33 cellular contexts compared by ENCODE assay signal in genomic region chr6:87873556-87873955, GRCh38.
"Had no signal": no experiment of that assay in that cellular context is flagged by ENCODE, and none has a peak within 500 bp of the region (broad histone marks: within the 10 kb centered on the region; RNA-seq: fewer than 3 reads in every experiment).

No MANE protein-coding gene starts in this region.

- H3K27ac ChIP-seq: adrenal gland, body of pancreas, brain microvascular endothelial cell, breast epithelium, cardiac muscle cell, VCaP had no signal

- DNase-seq: activated B cell treated with CpG ODN at 0.5 μM for 24 hours; activated CD4-positive, alpha-beta memory T cell treated with anti-CD3 and anti-CD28 coated beads for 36 hours; activated CD4-positive, alpha-beta T cell treated with anti-CD3 and anti-CD28 coated beads for 4 hours; activated CD4-positive, alpha-beta T cell treated with anti-CD3 and anti-CD28 coated beads, Interleukin-2, amount 10 ng/mL, durations not matched to agents 24 days and 14 days; activated CD4-positive, alpha-beta T cell treated with anti-CD3 and anti-CD28 coated beads, Interleukin-2, amount 50 U/mL, for 1 hour; activated CD4-positive, alpha-beta T cell treated with anti-CD3 and anti-CD28 coated beads, Interleukin-2, amount 50 U/mL, for 4 hours; activated CD4-positive, CD25-positive, alpha-beta regulatory T cell treated with anti-CD3 and anti-CD28 coated beads, Interleukin-2, amount 50 U/mL, for 72 hours; activated CD8-positive, alpha-beta memory T cell treated with anti-CD3 and anti-CD28 coated beads, Interleukin-2, amount 50 U/mL, for 4 hours; activated CD8-positive, alpha-beta T cell treated with anti-CD3 and anti-CD28 coated beads for 36 hours; activated effector memory CD4-positive, alpha-beta T cell treated with anti-CD3 and anti-CD28 coated beads, Interleukin-2, amount 50 U/mL, for 16 hours; activated gamma-delta T cell treated with Interleukin-2 at 50 U/mL for 16 hours; activated naive CD4-positive, alpha-beta T cell; activated naive CD4-positive, alpha-beta T cell treated with anti-CD3 and anti-CD28 coated beads for 36 hours; activated naive CD4-positive, alpha-beta T cell treated with anti-CD3 and anti-CD28 coated beads, Interleukin-2, amount 50 U/mL, for 16 hours; activated naive CD8-positive, alpha-beta T cell treated with anti-CD3 and anti-CD28 coated beads for 36 hours; activated T-cell treated with anti-CD3 and anti-CD28 coated beads for 4 hours; activated T-cell treated with anti-CD3 and anti-CD28 coated beads, Interleukin-2, amount 50 U/mL, for 1 hour; activated T-cell treated with anti-CD3 and anti-CD28 coated beads, Interleukin-2, amount 50 U/mL, for 4 hours; activated T-cell treated with anti-CD3 and anti-CD28 coated beads, Interleukin-2, amount 50 U/mL, for 72 hours; adrenal gland; amniotic stem cell; aorta; body of pancreas; brain microvascular endothelial cell; caudate nucleus; T-helper 1 cell; T-helper 2 cell; T-helper 9 cell had no signal

- ATAC-seq: activated CD8-positive, alpha-beta T cell treated with anti-CD3 and anti-CD28 coated beads for 36 hours; activated naive CD4-positive, alpha-beta T cell treated with anti-CD3 and anti-CD28 coated beads, Interleukin-2, amount 50 U/mL, for 72 hours; activated T-cell treated with anti-CD3 and anti-CD28 coated beads, Interleukin-2, amount 50 U/mL, for 4 hours; activated T-cell treated with anti-CD3 and anti-CD28 coated beads, Interleukin-2, amount 50 U/mL, for 72 hours; activated T-helper 17 cell treated with anti-CD3 and anti-CD28 coated beads, Interleukin-2, amount 50 U/mL, for 72 hours; body of pancreas had no signal

- H3K9me3 ChIP-seq: adrenal gland, body of pancreas, breast epithelium had no signal

- H3K4me3 ChIP-seq: adrenal gland, body of pancreas, breast epithelium, cardiac muscle cell had no signal

- H3K27me3 ChIP-seq: body of pancreas, brain microvascular endothelial cell had no signal

- H3K36me3 ChIP-seq: adrenal gland, brain microvascular endothelial cell, breast epithelium, cardiac muscle cell had no signal

- H3K4me1 ChIP-seq: adrenal gland, body of pancreas, breast epithelium had no signal
